15 cellular contexts compared by ENCODE assay signal in the genomic region with DNA sequence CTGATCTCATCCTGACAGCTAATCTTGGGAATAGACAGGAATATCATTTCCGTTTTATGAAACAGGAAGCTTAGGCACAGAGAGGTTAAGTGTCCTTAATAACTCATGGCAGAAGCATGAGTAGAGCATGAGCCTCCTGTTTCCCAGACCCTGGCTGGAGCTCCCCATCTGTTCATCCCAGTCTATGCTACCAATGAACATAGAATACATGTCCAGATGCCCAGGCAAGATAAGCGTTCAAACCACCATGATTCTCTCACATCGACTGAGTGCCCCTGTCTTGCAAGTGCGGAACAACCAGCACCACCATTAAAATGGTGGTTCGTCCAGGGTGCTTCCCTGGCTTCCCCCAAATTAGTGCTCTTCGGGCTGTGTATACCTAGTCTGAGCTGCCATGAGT.
DNase-seq lines count a peak whose midpoint lies in the region; ATAC-seq and TF ChIP-seq lines count a peak whose summit lies in the region.
"Had no signal": no experiment of that assay in that cellular context is flagged by ENCODE, and none has a peak within 500 bp of the region (broad histone marks: within the 10 kb centered on the region; RNA-seq: fewer than 3 reads in every experiment).

No MANE protein-coding gene starts in this region.

- H3K4me1 Mint-ChIP-seq in activated CD8-positive, alpha-beta memory T cell treated with anti-CD3 and anti-CD28 coated beads, Interleukin-2, amount 10 ng/mL, durations not matched to agents 7 days and 5 days, result no peaks in the 10 kb centered on the region
- H3K4me1 Mint-ChIP-seq in MCF 10A (ENCODE audit: insufficient read depth, unreplicated experiment), result no peaks in the 10 kb centered on the region
- H3K4me1 Mint-ChIP-seq: B cell had no signal

- H3K9me3 Mint-ChIP-seq in activated CD8-positive, alpha-beta memory T cell treated with anti-CD3 and anti-CD28 coated beads, Interleukin-2, amount 10 ng/mL, durations not matched to agents 7 days and 5 days (ENCODE audit: low read depth), result no peaks in the 10 kb centered on the region
- no peaks in the 10 kb centered on the region for H3K9me3 Mint-ChIP-seq in MCF 10A (ENCODE audit: unreplicated experiment)
- H3K9me3 Mint-ChIP-seq: CD4-positive, alpha-beta T cell; GM23338 had no signal

- CTCF ChIA-PET in activated CD8-positive, alpha-beta memory T cell treated with anti-CD3 and anti-CD28 coated beads, Interleukin-2, amount 10 ng/mL, durations not matched to agents 7 days and 5 days (lab: Charles Lee), result no interaction called here
- CTCF ChIA-PET in MCF 10A (lab: Yijun Ruan, JAX), result interaction anchor here (0.5 kb wide), 1 partner anchor 305 kb away, joined by 4 read pairs; no protein-coding TSS in a partner anchor

- H3K27me3 Mint-ChIP-seq in activated CD8-positive, alpha-beta memory T cell treated with anti-CD3 and anti-CD28 coated beads, Interleukin-2, amount 10 ng/mL, durations not matched to agents 7 days and 5 days, result no peaks in the 10 kb centered on the region
- H3K27me3 Mint-ChIP-seq in MCF 10A (ENCODE audit: insufficient read depth, unreplicated experiment), result no peaks in the 10 kb centered on the region
- H3K27me3 Mint-ChIP-seq: B cell; CD4-positive, alpha-beta T cell had no signal

- TF ChIP-seq CTCF in MCF 10A (IDR thresholded peaks at IDR 0.05; ENCODE audit: unreplicated experiment), result no peak

- no peak for ATAC-seq in activated CD8-positive, alpha-beta memory T cell treated with anti-CD3 and anti-CD28 coated beads, Interleukin-2, amount 10 ng/mL, durations not matched to agents 7 days and 5 days
- ATAC-seq: GM23338 had no signal

- no peak overlapping the region for H3K4me3 Mint-ChIP-seq in activated CD8-positive, alpha-beta memory T cell treated with anti-CD3 and anti-CD28 coated beads, Interleukin-2, amount 10 ng/mL, durations not matched to agents 7 days and 5 days
- H3K4me3 Mint-ChIP-seq in MCF 10A (ENCODE audit: unreplicated experiment), result no peak overlapping the region
- H3K4me3 Mint-ChIP-seq: B cell; CD4-positive, alpha-beta T cell; GM23338 had no signal

- DNase-seq in NCI-H1694 (lab: John Stamatoyannopoulos, UW), result peak; percentile 24
- DNase-seq in NCI-H524 (lab: John Stamatoyannopoulos, UW), result peak; percentile 84 to 93
- DNase-seq in SK-N-DZ (ENCODE audit: low spot score), result peak; percentile 18
- no peak for DNase-seq in NCI-H748 treated with DMSO at 0.1 percent for 48 hours (lab: John Stamatoyannopoulos, UW)
- DNase-seq in activated CD8-positive, alpha-beta memory T cell treated with anti-CD3 and anti-CD28 coated beads, Interleukin-2, amount 10 ng/mL, durations not matched to agents 7 days and 5 days, result no peak
- DNase-seq in activated gamma-delta T cell treated with Interleukin-2 at 50 U/mL for 16 hours, result no peak
- no peak for DNase-seq in MCF 10A (ENCODE audit: unreplicated experiment)
- DNase-seq: C1 segment of cervical spinal cord; Calu3; CD4-positive, alpha-beta T cell; DND-41; GF-D8; H7 had no signal

- BruUV-seq in MCF 10A (replicated peaks; lab: Mats Ljungman, UMichigan), result no TSS peak

- H3K27ac Mint-ChIP-seq in activated CD8-positive, alpha-beta memory T cell treated with anti-CD3 and anti-CD28 coated beads, Interleukin-2, amount 10 ng/mL, durations not matched to agents 7 days and 5 days, result no peak overlapping the region
- no peak overlapping the region for H3K27ac Mint-ChIP-seq in MCF 10A (ENCODE audit: low read depth, unreplicated experiment)
- H3K27ac Mint-ChIP-seq: B cell; CD4-positive, alpha-beta T cell; GM23338 had no signal

- intact Hi-C loops in MCF 10A (cut with micrococcal nuclease), result loop anchor here (10.0 kb wide), 1 partner anchor 656 kb away; no protein-coding TSS in a partner anchor

- POLR2A ChIA-PET in MCF 10A (lab: Yijun Ruan, JAX), result no interaction called here

- no peaks in the 10 kb centered on the region for H3K36me3 Mint-ChIP-seq in activated CD8-positive, alpha-beta memory T cell treated with anti-CD3 and anti-CD28 coated beads, Interleukin-2, amount 10 ng/mL, durations not matched to agents 7 days and 5 days
- H3K36me3 Mint-ChIP-seq in MCF 10A (ENCODE audit: insufficient read depth, unreplicated experiment), result peaks cover 7% of the 10 kb centered on the region

Comparison
In these comparisons a context has a peak if more than half of its experiments do, and no peak if none do; other contexts are left out.
1. DNase-seq: peak in NCI-H1694 (single experiment), NCI-H524 (2 of 2) and SK-N-DZ (single experiment); none in NCI-H748 treated with DMSO at 0.1 percent for 48 hours (single experiment), activated CD8-positive, alpha-beta memory T cell treated with anti-CD3 and anti-CD28 coated beads, Interleukin-2, amount 10 ng/mL, durations not matched to agents 7 days and 5 days (single experiment), activated gamma-delta T cell treated with Interleukin-2 at 50 U/mL for 16 hours (single experiment) and MCF 10A (single experiment).